In the genomic region with DNA sequence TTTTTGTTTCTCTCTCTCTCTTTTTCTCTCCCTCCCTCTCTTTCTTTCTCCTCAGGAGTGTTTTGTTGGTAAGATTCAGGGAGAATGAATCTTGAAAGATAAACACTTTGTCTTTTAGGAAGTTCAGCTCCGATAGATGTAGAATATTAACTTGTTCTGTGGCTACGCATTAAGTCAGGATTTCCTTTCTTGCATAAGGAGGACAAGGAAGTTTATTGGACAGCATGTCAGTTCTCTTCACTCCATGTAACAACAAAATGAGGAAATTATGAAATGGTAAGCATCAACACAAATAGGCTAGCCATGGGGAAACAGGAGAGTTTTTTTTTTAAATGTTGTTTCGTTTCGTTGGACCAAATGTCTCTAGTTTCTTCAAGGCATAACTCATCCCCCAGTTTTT, we compare ENCODE assay signal across 8 cellular contexts. TPM values are rescaled to one million over a fixed set of nuclear protein-coding genes. Genes with fewer than 3 reads are reported as not detected.
A peak's percentile ranks its signal among the peaks of the same experiment; 100 is the strongest.
DNase-seq lines count a peak whose midpoint lies in the region; ATAC-seq and TF ChIP-seq lines count a peak whose summit lies in the region.
"Not testable (repeated sequence)": the region's sequence is repeated elsewhere in the genome, so short reads cannot be mapped to it uniquely, and the experiment has no call there.
"Had no signal": no experiment of that assay in that cellular context is flagged by ENCODE, and none has a peak within 500 bp of the region (broad histone marks: within the 10 kb centered on the region; RNA-seq: fewer than 3 reads in every experiment).

CLEC4E (minus strand) TSS at position 90 of the 400 bp plus-strand sequence. CDS start 108 bp downstream, outside the sequence.

- H3K27ac Mint-ChIP-seq in GM23338: not testable (repeated sequence)
- H3K27ac Mint-ChIP-seq in dendritic cell treated with granulocyte-macrophage colony-stimulating factor and Interleukin-4, amounts not matched to agents 40 ng/mL and 50 ng/mL, for 4 days: peak within 1 kb of the TSS; percentile 87
- H3K27ac Mint-ChIP-seq in nephron: peak within 1 kb of the TSS in 2 of 3 experiments; percentile 45 to 76

- not testable (repeated sequence) for TF ChIP-seq CTCF in GM23338 (conservative IDR thresholded peaks at IDR 0.05; ENCODE audit: low read depth in 2 of 2); OCI-LY7 (conservative IDR thresholded peaks at IDR 0.05; ENCODE audit: low read length); heart right ventricle (IDR thresholded peaks at IDR 0.05); right lobe of liver (IDR thresholded peaks at IDR 0.05); nephron (IDR thresholded peaks at IDR 0.05; ENCODE audit: unreplicated experiment in 3 of 3); thoracic aorta (IDR thresholded peaks at IDR 0.05)

- H3K36me3 Mint-ChIP-seq in GM23338 (ENCODE audit: low read depth); dendritic cell treated with granulocyte-macrophage colony-stimulating factor and Interleukin-4, amounts not matched to agents 40 ng/mL and 50 ng/mL, for 4 days (ENCODE audit: low read depth); nephron (ENCODE audit: low read depth): not testable (repeated sequence)

- peaks cover 11% of the 10 kb centered on the region for H3K9me3 Mint-ChIP-seq in GM23338
- H3K9me3 Mint-ChIP-seq in dendritic cell treated with granulocyte-macrophage colony-stimulating factor and Interleukin-4, amounts not matched to agents 40 ng/mL and 50 ng/mL, for 4 days: peaks cover 10% of the 10 kb centered on the region
- not testable (repeated sequence) for H3K9me3 Mint-ChIP-seq in nephron

- not testable (repeated sequence) for H3K4me1 Mint-ChIP-seq in GM23338, nephron
- H3K4me1 Mint-ChIP-seq in dendritic cell treated with granulocyte-macrophage colony-stimulating factor and Interleukin-4, amounts not matched to agents 40 ng/mL and 50 ng/mL, for 4 days (ENCODE audit: low read depth): peaks cover 34% of the 10 kb centered on the region

- H3K4me3 ChIP-seq in GM23338; OCI-LY7 (ENCODE audit: low read depth, low read length, poor library complexity, severe bottlenecking): not testable (repeated sequence)
- H3K4me3 ChIP-seq in heart right ventricle: peak within 1 kb of the TSS in 1 of 10 donors; percentile 44
- H3K4me3 ChIP-seq in right lobe of liver: peak within 1 kb of the TSS in 1 of 3 donors; percentile 3
- H3K4me3 ChIP-seq in thoracic aorta: peak within 1 kb of the TSS; percentile 7

- not testable (repeated sequence) for H3F3A ChIP-seq in GM23338 (replicated peaks; ENCODE audit: low read depth)

- not testable (repeated sequence) for H3K4me3 Mint-ChIP-seq in GM23338, nephron
- peak within 1 kb of the TSS; percentile 78 for H3K4me3 Mint-ChIP-seq in dendritic cell treated with granulocyte-macrophage colony-stimulating factor and Interleukin-4, amounts not matched to agents 40 ng/mL and 50 ng/mL, for 4 days

- TF ChIP-seq POLR2A in right lobe of liver (IDR thresholded peaks at IDR 0.05): not testable (repeated sequence)

- not testable (repeated sequence) for H3K27ac ChIP-seq in GM23338 (ENCODE audit: low read depth); OCI-LY7 (ENCODE audit: low read depth, low read length, poor library complexity, severe bottlenecking); right lobe of liver; thoracic aorta
- peak within 1 kb of the TSS in 2 of 10 donors; percentile 22 to 83 for H3K27ac ChIP-seq in heart right ventricle

- H4K20me1 ChIP-seq in GM23338 (replicated peaks; ENCODE audit: insufficient read depth); OCI-LY7 (ENCODE audit: insufficient read depth, low read length): not testable (repeated sequence)

- CTCF ChIA-PET in OCI-LY7 (lab: Charles Lee; ENCODE audit: unreplicated experiment): not testable (repeated sequence)

- POLR2A ChIA-PET in OCI-LY7 (lab: Charles Lee): interaction anchor here (0.6 to 1.5 kb wide), 5 partner anchors 38 to 1346 kb away, joined by 3 to 11 read pairs (median 4); no protein-coding TSS in a partner anchor

- not testable (repeated sequence) for H3K27me3 Mint-ChIP-seq in GM23338 (ENCODE audit: insufficient read depth, low read depth, poor library complexity); dendritic cell treated with granulocyte-macrophage colony-stimulating factor and Interleukin-4, amounts not matched to agents 40 ng/mL and 50 ng/mL, for 4 days
- peaks cover 13% of the 10 kb centered on the region for H3K27me3 Mint-ChIP-seq in nephron (ENCODE audit: low read depth)

- not testable (repeated sequence) for H3K9me3 ChIP-seq in OCI-LY7 (ENCODE audit: low read length); heart right ventricle; right lobe of liver; thoracic aorta

- H3K4me2 ChIP-seq in GM23338; OCI-LY7 (ENCODE audit: low read length): not testable (repeated sequence)

- H2AFZ ChIP-seq in GM23338 (peak within 1 kb of the TSS; percentile 85), OCI-LY7 (ENCODE audit: low read length) (0 out of 2 replicates have a peak within 1 kb of the TSS, but pooled peaks have one; percentile 27)

- H3K27me3 ChIP-seq in GM23338 (ENCODE audit: insufficient read depth); right lobe of liver; thoracic aorta (replicated peaks; ENCODE audit: insufficient read depth): not testable (repeated sequence)
- peaks cover 0 to 21% (median 6%) of the 10 kb centered on the region in 7 donors for H3K27me3 ChIP-seq in heart right ventricle

- not testable (repeated sequence) for DNase-seq in GM23338 (ENCODE audit: low spot score); OCI-LY7 (ENCODE audit: low spot score); heart right ventricle; right lobe of liver; thoracic aorta (ENCODE audit: low spot score)

- 58 to 64% methylated on average over 4 of the region's 4 CpGs for WGBS in heart right ventricle, 2 donors
- WGBS in right lobe of liver (ENCODE audit: insufficient coverage, low coverage, low lambda C conversion rate, missing lambda C conversion rate): 24% methylated on average over 4 of the region's 4 CpGs

- not testable (repeated sequence) for ATAC-seq in GM23338; thoracic aorta (ENCODE audit: insufficient number of reproducible peaks, low FRiP score, low read depth)
- ATAC-seq in heart right ventricle: peak in 6 of 8 donors; percentile 57 to 86 (median 65)
- peak; percentile 47 to 66 (median 62) for ATAC-seq in right lobe of liver

- H3K79me2 ChIP-seq in GM23338 (replicated peaks; ENCODE audit: insufficient read depth); OCI-LY7 (ENCODE audit: insufficient read depth, low read depth, low read length): not testable (repeated sequence)

- not testable (repeated sequence) for H3K4me1 ChIP-seq in GM23338 (ENCODE audit: insufficient read depth); right lobe of liver; thoracic aorta (ENCODE audit: control insufficient read depth in 1 of 2, low read depth in 2 of 2)
- peaks cover 18% of the 10 kb centered on the region for H3K4me1 ChIP-seq in OCI-LY7 (ENCODE audit: insufficient read depth, low read length, poor library complexity, severe bottlenecking)
- peaks cover 0 to 11% (median 0%) of the 10 kb centered on the region in 9 donors for H3K4me1 ChIP-seq in heart right ventricle

- not testable (repeated sequence) for H3K36me3 ChIP-seq in GM23338 (ENCODE audit: insufficient read depth); OCI-LY7 (ENCODE audit: insufficient read depth, low read length); heart right ventricle; right lobe of liver; thoracic aorta

- BruUV-seq in OCI-LY7 (replicated peaks; lab: Mats Ljungman, UMichigan): not testable (repeated sequence)

- not testable (repeated sequence) for H3K9me2 ChIP-seq in GM23338 (ENCODE audit: insufficient read depth); OCI-LY7 (ENCODE audit: insufficient read depth, low read length)

- intact Hi-C loops in OCI-LY7 (cut with micrococcal nuclease; ENCODE audit: unreplicated experiment) (loop anchor here (5.0 kb wide), 5 partner anchors 51 to 496 kb away; partner anchors contain the start of gene A2ML1), heart right ventricle (cut with DNase I) (loop anchor here in 4 of 10 donors (5.0 to 10.0 kb wide), 3 partner anchors 64 to 506 kb away; no protein-coding TSS in a partner anchor), right lobe of liver (cut with DNase I) (loop anchor here (5.0 to 10.0 kb wide), 2 partner anchors 64 to 66 kb away; no protein-coding TSS in a partner anchor)
- intact Hi-C loops in dendritic cell treated with granulocyte-macrophage colony-stimulating factor and Interleukin-4, amounts not matched to agents 40 ng/mL and 50 ng/mL, for 4 days (cut with micrococcal nuclease): not testable (repeated sequence)

RNA-seq across cellular contexts. Expression of gene CLEC4E, which starts in this region (rescaled TPM):
- not detected in 2 replicates for total RNA-seq in GM23338 (2014; rRNA removed; shearing (Covaris generic))
- not detected in 2 replicates for polyA plus RNA-seq in GM23338 (2016; fragmentation: Nextera tagmentation; extraction: Ambion mirVana)
- not detected in 2 replicates for total RNA-seq in OCI-LY7 (2014; rRNA removed; shearing (Covaris generic))
- not detected in 2 replicates for total RNA-seq in OCI-LY7 (2022)
- 1 to 10 TPM in 4 of 10 donors, under 1 TPM in 4, not detected in 2; 0.25 to 5.5 (median 1.0) TPM for total RNA-seq in heart right ventricle
- polyA plus RNA-seq in heart right ventricle: 1 to 10 TPM in 1 of 2 donors, under 1 TPM in 1; 0.88 to 1.7 TPM
- 1 to 10 TPM in 3 of 6 experiments, under 1 TPM in 3; 0.42 to 3.1 (median 0.99) TPM for total RNA-seq in right lobe of liver
- total RNA-seq in thoracic aorta: 1 to 10 TPM; 4.5 to 5.6 TPM
- total RNA-seq: PC-3 had no signal
